23 cellular contexts compared by ENCODE assay signal in genomic region chr7:146002008-146002407, GRCh38.
"Had no signal": no experiment of that assay in that cellular context is flagged by ENCODE, and none has a peak within 500 bp of the region (broad histone marks: within the 10 kb centered on the region; RNA-seq: fewer than 3 reads in every experiment).

No MANE protein-coding gene starts in this region.

- DNase-seq: dermis blood vessel endothelial cell; dorsolateral prefrontal cortex; effector CD4-positive, alpha-beta T cell; effector memory CD4-positive, alpha-beta T cell; foreskin keratinocyte; heart left ventricle; hypothalamus; immature natural killer cell; islet precursor cell; kidney; kidney glomerular epithelial cell; left colon; left ventricle myocardium inferior; lower lobe of right lung; mucosa of descending colon; naive thymus-derived CD8-positive, alpha-beta T cell had no signal

- ATAC-seq: foreskin keratinocyte; gastroesophageal sphincter; heart left ventricle; left colon; left lobe of liver; lower lobe of right lung; mucosa of descending colon; naive thymus-derived CD8-positive, alpha-beta T cell had no signal

- H3K27me3 ChIP-seq: esophagus muscularis mucosa, foreskin keratinocyte, gastroesophageal sphincter, heart left ventricle, hepatocyte had no signal

- H3K4me2 ChIP-seq: hepatocyte had no signal

- H3K9me3 ChIP-seq: esophagus muscularis mucosa, gastroesophageal sphincter, heart left ventricle, lower lobe of right lung had no signal

- H3K36me3 ChIP-seq: esophagus muscularis mucosa, gastroesophageal sphincter, heart left ventricle, left ventricle myocardium inferior, lower lobe of right lung had no signal

- H2AFZ ChIP-seq: hepatocyte had no signal

- H3K27ac ChIP-seq: coronary artery, dorsolateral prefrontal cortex, esophagus muscularis mucosa, foreskin keratinocyte, gastroesophageal sphincter, heart left ventricle, hepatocyte, left ventricle myocardium inferior, lower lobe of right lung had no signal

- FAIRE-seq: endothelial cell of umbilical vein, frontal cortex, kidney had no signal

- H3K4me3 ChIP-seq: coronary artery, dorsolateral prefrontal cortex, esophagus muscularis mucosa, gastroesophageal sphincter, heart left ventricle, hepatocyte, left ventricle myocardium inferior, lower lobe of right lung, mucosa of descending colon had no signal

- H3K79me2 ChIP-seq: hepatocyte had no signal

- H3K4me1 ChIP-seq: esophagus muscularis mucosa, foreskin keratinocyte, gastroesophageal sphincter, heart left ventricle, left ventricle myocardium inferior, lower lobe of right lung had no signal
